8 cellular contexts compared by ENCODE assay signal in genomic region chr3:8500966-8501365, GRCh38. TPM values are rescaled to one million over a fixed set of nuclear protein-coding genes. Genes with fewer than 3 reads are reported as not detected.
A peak's percentile ranks its signal among the peaks of the same experiment; 100 is the strongest.
DNase-seq lines count a peak whose midpoint lies in the region; ATAC-seq, FAIRE-seq and TF ChIP-seq lines count a peak whose summit lies in the region.

No MANE protein-coding gene starts in this region.

- peak overlapping the region; percentile 85 to 89 for H3K4me3 Mint-ChIP-seq in effector memory CD8-positive, alpha-beta T cell
- H3K4me3 Mint-ChIP-seq in naive thymus-derived CD8-positive, alpha-beta T cell: peak overlapping the region; percentile 78 to 94 (median 83)

- no peaks in the 10 kb centered on the region for H3K9me3 ChIP-seq in A673 (ENCODE audit: low read depth, low read length, poor library complexity, severe bottlenecking)
- no peaks in the 10 kb centered on the region for H3K9me3 ChIP-seq in NT2/D1 (ENCODE audit: insufficient read depth, low read length)

- no peak overlapping the region for H3K27ac ChIP-seq in A673 (ENCODE audit: low read depth, low read length, poor library complexity, severe bottlenecking)

- H3K36me3 Mint-ChIP-seq in effector memory CD8-positive, alpha-beta T cell (ENCODE audit: insufficient read depth): no peaks in the 10 kb centered on the region
- no peaks in the 10 kb centered on the region for H3K36me3 Mint-ChIP-seq in naive thymus-derived CD8-positive, alpha-beta T cell

- H3K9me3 Mint-ChIP-seq in effector memory CD8-positive, alpha-beta T cell: no peaks in the 10 kb centered on the region
- H3K9me3 Mint-ChIP-seq in naive thymus-derived CD8-positive, alpha-beta T cell: peaks cover 0 to 3% (median 0%) of the 10 kb centered on the region in 9 donors

- TF ChIP-seq CTCF in A673 (conservative IDR thresholded peaks at IDR 0.05; ENCODE audit: low read depth, low read length): no peak

- peak overlapping the region; percentile 67 to 88 for H3K27ac Mint-ChIP-seq in effector memory CD8-positive, alpha-beta T cell
- peak overlapping the region in 6 of 10 donors; percentile 38 to 93 (median 76) for H3K27ac Mint-ChIP-seq in naive thymus-derived CD8-positive, alpha-beta T cell

- ATAC-seq in effector memory CD8-positive, alpha-beta T cell (replicated peaks): no peak
- ATAC-seq in naive thymus-derived CD8-positive, alpha-beta T cell: no peak
- ATAC-seq in HG02840 (IDR thresholded peaks at IDR 0.05; ENCODE audit: low FRiP score, unreplicated experiment): no peak

- intact Hi-C loops in A673 (cut with micrococcal nuclease; ENCODE audit: unreplicated experiment): no loop called here

- CTCF ChIA-PET in A673 (lab: Charles Lee): no interaction called here

- POLR2A ChIA-PET in A673 (lab: Charles Lee; ENCODE audit: low non-redundant PET): no interaction called here
- POLR2A ChIA-PET in naive thymus-derived CD8-positive, alpha-beta T cell (lab: Charles Lee): no interaction called here

- H3K4me3 ChIP-seq in A673 (ENCODE audit: low read depth, low read length, poor library complexity, severe bottlenecking) (peak overlapping the region; percentile 38), NT2/D1 (ENCODE audit: insufficient read length, low read depth) (peak overlapping the region; percentile 45)

- H3K36me3 ChIP-seq in A673 (ENCODE audit: insufficient read depth, low read length, poor library complexity, severe bottlenecking) (no peaks in the 10 kb centered on the region), NT2/D1 (ENCODE audit: insufficient read depth, insufficient read length, low read length) (peaks cover 16% of the 10 kb centered on the region)

- no peak for DNase-seq in A673 (ENCODE audit: low spot score)
- no peak for DNase-seq in NT2/D1 (ENCODE audit: low read depth, low spot score)
- DNase-seq in effector memory CD8-positive, alpha-beta T cell: no peak
- DNase-seq in naive thymus-derived CD8-positive, alpha-beta T cell: no peak
- DNase-seq in GM19239 (ENCODE audit: insufficient read length, low spot score): no peak
- DNase-seq in HUDEP-2 (lab: John Stamatoyannopoulos, UW; ENCODE audit: unreplicated experiment in 76 of 76): no peak
- no peak for DNase-seq in NOMO-1 (lab: John Stamatoyannopoulos, UW; ENCODE audit: unreplicated experiment in 2 of 2)

- no peaks in the 10 kb centered on the region for H3K27me3 ChIP-seq in A673 (replicated peaks; ENCODE audit: insufficient read depth, low read depth, low read length, poor library complexity)
- H3K27me3 ChIP-seq in NT2/D1 (ENCODE audit: insufficient read depth, insufficient read length): no peaks in the 10 kb centered on the region

- H3K27me3 Mint-ChIP-seq in effector memory CD8-positive, alpha-beta T cell: no peaks in the 10 kb centered on the region
- peaks cover 0 to 17% (median 2%) of the 10 kb centered on the region in 5 donors for H3K27me3 Mint-ChIP-seq in naive thymus-derived CD8-positive, alpha-beta T cell

- H3K4me1 ChIP-seq in A673 (ENCODE audit: insufficient read depth, low read length, poor library complexity, severe bottlenecking) (peaks cover 31% of the 10 kb centered on the region), NT2/D1 (ENCODE audit: insufficient read depth, insufficient read length) (peaks cover 6% of the 10 kb centered on the region)

- H3K4me1 Mint-ChIP-seq in effector memory CD8-positive, alpha-beta T cell (ENCODE audit: low read depth in 2 of 2): peaks cover 10% of the 10 kb centered on the region in 2 donors
- peaks cover 6 to 17% (median 8%) of the 10 kb centered on the region in 4 donors for H3K4me1 Mint-ChIP-seq in naive thymus-derived CD8-positive, alpha-beta T cell

- H3K9ac ChIP-seq in NT2/D1 (ENCODE audit: insufficient read length, low read depth): peak overlapping the region; percentile 80

- no peak for FAIRE-seq in GM19239 (lab: Jason Lieb, UNC)

- BruUV-seq in A673 (replicated peaks; lab: Mats Ljungman, UMichigan): no TSS peak

RNA-seq across cellular contexts. Expression of gene LMCD1, which starts 0.7 kb away (rescaled TPM):
- 4.3 and 4.5 TPM in 2 replicates for total RNA-seq in A673 (2021)
- not detected for total RNA-seq in naive thymus-derived CD8-positive, alpha-beta T cell
- polyA plus RNA-seq in naive thymus-derived CD8-positive, alpha-beta T cell: 1 to 10 TPM in 1 of 3 donors, not detected in 2; 1.2 TPM
